13 cellular contexts compared by ENCODE assay signal in the genomic region with DNA sequence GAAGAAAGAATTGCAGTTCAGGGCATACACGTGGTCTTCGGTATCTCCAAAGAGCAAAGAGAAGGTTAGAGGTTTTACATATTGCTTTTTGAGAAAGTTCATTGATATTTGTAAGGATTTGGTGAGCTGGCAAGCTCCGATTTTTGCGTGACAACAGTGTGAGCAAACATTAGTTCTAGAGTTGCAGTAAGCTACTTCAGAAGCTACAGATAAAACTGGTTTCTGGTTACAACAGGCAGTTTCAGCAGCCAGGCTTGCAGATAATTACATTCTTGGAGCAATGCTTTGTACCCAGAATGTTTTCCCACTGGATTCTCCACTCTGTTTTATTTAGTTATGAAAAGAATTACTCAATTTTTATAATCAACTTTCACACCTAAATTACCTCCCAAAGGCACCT. TPM values are rescaled to one million over a fixed set of nuclear protein-coding genes. Genes with fewer than 3 reads are reported as not detected.
DNase-seq lines count a peak whose midpoint lies in the region; ATAC-seq, FAIRE-seq and TF ChIP-seq lines count a peak whose summit lies in the region.
"Had no signal": no experiment of that assay in that cellular context is flagged by ENCODE, and none has a peak within 500 bp of the region (broad histone marks: within the 10 kb centered on the region; RNA-seq: fewer than 3 reads in every experiment).

No MANE protein-coding gene starts in this region.

- H3K9me3 ChIP-seq in A673 (ENCODE audit: low read depth, low read length, poor library complexity, severe bottlenecking) (no peaks in the 10 kb centered on the region), HUES64 (ENCODE audit: insufficient read depth, low read depth, low read length) (no peaks in the 10 kb centered on the region), lower lobe of right lung (no peaks in the 10 kb centered on the region), small intestine (ENCODE audit: control insufficient read depth, low read depth) (no peaks in the 10 kb centered on the region)
- H3K9me3 ChIP-seq: BLaER1 had no signal

- H3K27me3 ChIP-seq in A673 (replicated peaks; ENCODE audit: insufficient read depth, low read depth, low read length, poor library complexity) (no peaks in the 10 kb centered on the region), HUES64 (ENCODE audit: insufficient read depth, low read length) (no peaks in the 10 kb centered on the region), lower lobe of right lung (ENCODE audit: low read depth) (no peaks in the 10 kb centered on the region), small intestine (ENCODE audit: control insufficient read depth in 2 of 2, insufficient read depth in 2 of 2, low read length in 2 of 2) (no peaks in the 10 kb centered on the region)
- H3K27me3 ChIP-seq: BLaER1 had no signal

- ATAC-seq in lower lobe of right lung, result no peak
- ATAC-seq: effector memory CD8-positive, alpha-beta T cell; SK-N-SH treated with all-trans-retinoic acid at 6 μM for 48 hours had no signal

- in situ Hi-C loops in astrocyte of the spinal cord (cut with HindIII; ENCODE audit: low sequenced_read_pairs), result no loop called here

- H3K4me1 ChIP-seq in A673 (ENCODE audit: insufficient read depth, low read length, poor library complexity, severe bottlenecking), result peaks cover 28% of the 10 kb centered on the region
- H3K4me1 ChIP-seq in HUES64 (ENCODE audit: insufficient read depth, low read length), result peaks cover 54% of the 10 kb centered on the region
- H3K4me1 ChIP-seq in lower lobe of right lung, result peaks cover 21% of the 10 kb centered on the region
- H3K4me1 ChIP-seq in small intestine (ENCODE audit: control insufficient read depth in 2 of 2, insufficient read depth in 1 of 2, low read depth in 1 of 2, low read length in 1 of 2), result peaks cover 0 to 2% of the 10 kb centered on the region in 2 donors

- DNase-seq in A673 (ENCODE audit: low spot score) (no peak), astrocyte of the spinal cord (ENCODE audit: low read depth, low spot score) (peak; percentile 61), lower lobe of right lung (no peak), small intestine (no peak), MV-4-11 (lab: John Stamatoyannopoulos, UW) (no peak)
- no peak for DNase-seq in activated effector memory CD4-positive, alpha-beta T cell treated with Interleukin-2 at 50 U/mL for 16 hours
- DNase-seq in stimulated activated CD4-positive, alpha-beta T cell treated with anti-CD3 and anti-CD28 coated beads, Interleukin-15, amount 100 ng/mL, for 24 hours, result no peak
- DNase-seq: effector memory CD8-positive, alpha-beta T cell; stimulated activated CD4-positive, alpha-beta T cell treated with anti-CD3 and anti-CD28 coated beads, Interleukin-4, amount 100 ng/mL, for 4 hours had no signal

- H3K36me3 ChIP-seq in A673 (ENCODE audit: insufficient read depth, low read length, poor library complexity, severe bottlenecking) (no peaks in the 10 kb centered on the region), HUES64 (ENCODE audit: insufficient read depth, low read length) (no peaks in the 10 kb centered on the region), lower lobe of right lung (no peaks in the 10 kb centered on the region), small intestine (ENCODE audit: control insufficient read depth in 2 of 2, insufficient read depth in 2 of 2, low read length in 2 of 2) (no peaks in the 10 kb centered on the region)
- H3K36me3 ChIP-seq: BLaER1 had no signal

- no peak for FAIRE-seq in small intestine (lab: Jason Lieb, UNC)

- TF ChIP-seq CTCF in A673 (conservative IDR thresholded peaks at IDR 0.05; ENCODE audit: low read depth, low read length) (no peak), astrocyte of the spinal cord (IDR thresholded peaks at IDR 0.05; ENCODE audit: low read depth, low read length) (no peak), lower lobe of right lung (IDR thresholded peaks at IDR 0.05) (no peak)

- POLR2A ChIA-PET in A673 (lab: Charles Lee; ENCODE audit: low non-redundant PET), result no interaction called here

- H3K4me3 ChIP-seq in A673 (ENCODE audit: low read depth, low read length, poor library complexity, severe bottlenecking), result no peak overlapping the region
- H3K4me3 ChIP-seq in HUES64 (ENCODE audit: low read length), result no peak overlapping the region
- no peak overlapping the region for H3K4me3 ChIP-seq in astrocyte of the spinal cord (ENCODE audit: low read depth, low read length)
- H3K4me3 ChIP-seq in lower lobe of right lung, result no peak overlapping the region
- no peak overlapping the region for H3K4me3 ChIP-seq in small intestine (ENCODE audit: low read depth in 1 of 2, low read length in 2 of 2)
- H3K4me3 ChIP-seq: BLaER1, lung had no signal

- intact Hi-C loops in A673 (cut with micrococcal nuclease; ENCODE audit: unreplicated experiment), result no loop called here
- intact Hi-C loops in lower lobe of right lung (cut with DNase I), result no loop called here

- H3K9ac ChIP-seq in HUES64 (ENCODE audit: low read depth, low read length), result peak overlapping the region; percentile 58
- H3K9ac ChIP-seq: BLaER1 had no signal

- no TSS peak for BruUV-seq in A673 (replicated peaks; lab: Mats Ljungman, UMichigan)

- H3K27ac ChIP-seq in A673 (ENCODE audit: low read depth, low read length, poor library complexity, severe bottlenecking) (peak overlapping the region; percentile 44), HUES64 (ENCODE audit: low read depth, low read length) (peak overlapping the region; percentile 83; the same call in 1 of the 2 replicates), lower lobe of right lung (peak overlapping the region; percentile 21), small intestine (ENCODE audit: low read depth in 1 of 2, low read length in 1 of 2) (no peak overlapping the region)
- H3K27ac ChIP-seq: BLaER1 had no signal

- CTCF ChIA-PET in A673 (lab: Charles Lee), result no interaction called here

- WGBS in HUES64, result 50% methylated on average over 4 of the region's 4 CpGs
- 75 to 82% (median 78%) methylated on average over 4 of the region's 4 CpGs for WGBS in small intestine, 3 donors

RNA-seq across cellular contexts. Expression of a gene that starts 28.2 kb away (rescaled TPM):
- total RNA-seq in A673 (2021) (0.17 TPM in 1 of 2 replicates, not detected in the other), lower lobe of right lung (7.5 TPM)
- 0.25 TPM for polyA plus RNA-seq in HUES64 (2013, experiment 1 of 2)
- not detected for polyA plus RNA-seq in HUES64 (2013, experiment 2 of 2)
- 1 to 10 TPM in 2 of 3 donors, not detected in 1; 3.4 to 5.9 TPM for polyA plus RNA-seq in small intestine

RNA-seq across cellular contexts. Expression of a gene that starts 47.9 kb away (rescaled TPM):
- total RNA-seq in A673 (2021) (not detected in 2 replicates), lower lobe of right lung (not detected)
- not detected for polyA plus RNA-seq in HUES64 (2013, experiment 1 of 2)
- not detected for polyA plus RNA-seq in HUES64 (2013, experiment 2 of 2)
- under 1 TPM in 1 of 3 donors, not detected in 2; 0.06 TPM for polyA plus RNA-seq in small intestine

RNA-seq across cellular contexts. Expression of a gene that starts 54.0 kb away (rescaled TPM):
- total RNA-seq in A673 (2021) (0.02 and 0.31 TPM in 2 replicates), lower lobe of right lung (13.6 TPM)
- polyA plus RNA-seq in HUES64 (2013, experiment 1 of 2), result not detected
- polyA plus RNA-seq in HUES64 (2013, experiment 2 of 2), result not detected
- 1 to 10 TPM in 2 of 3 donors, not detected in 1; 1.4 to 3.0 TPM for polyA plus RNA-seq in small intestine

RNA-seq across cellular contexts. Expression of a gene that starts 58.8 kb away (rescaled TPM):
- total RNA-seq in A673 (2021) (not detected in 2 replicates), lower lobe of right lung (not detected)
- polyA plus RNA-seq in HUES64 (2013, experiment 1 of 2), result not detected
- not detected for polyA plus RNA-seq in HUES64 (2013, experiment 2 of 2)
- polyA plus RNA-seq in small intestine, result under 1 TPM in 1 of 3 donors, not detected in 2; 0.37 TPM

Comparison
In these comparisons a context has a peak if more than half of its experiments do, and no peak if none do; other contexts are left out.
1. H3K27ac ChIP-seq: peak in A673 (single experiment), HUES64 (single experiment) and lower lobe of right lung (single experiment); none in small intestine (0 of 2).
2. RNA of a gene that starts 54.0 kb away (total RNA-seq): 13.6 TPM in lower lobe of right lung (single experiment); 0.02 to 0.31 TPM in A673; every median in the first group is over 10 times any median in the second.